ENCODE assay signal across 18 cellular contexts in the genomic region with DNA sequence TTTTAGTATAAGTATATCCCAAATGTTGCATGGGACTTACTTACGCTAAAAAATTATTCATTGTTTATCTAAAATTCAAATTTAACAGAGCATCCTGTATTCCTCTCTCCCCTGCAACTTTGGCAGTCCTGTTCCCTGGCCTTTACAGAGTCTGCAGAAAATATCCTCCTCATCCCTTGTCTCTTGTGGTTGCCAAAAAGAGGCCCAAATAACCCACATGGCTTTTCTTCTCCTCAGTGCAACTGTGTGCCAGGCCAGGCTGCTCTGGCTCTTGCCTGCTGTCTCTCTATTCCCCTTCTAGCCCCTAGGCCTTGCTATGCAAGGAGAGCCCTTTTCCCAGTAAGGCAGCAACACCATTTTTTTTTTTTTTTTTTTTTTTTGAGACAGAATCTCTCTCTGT.
"Had no signal": no experiment of that assay in that cellular context is flagged by ENCODE, and none has a peak within 500 bp of the region (broad histone marks: within the 10 kb centered on the region; RNA-seq: fewer than 3 reads in every experiment).

No MANE protein-coding gene starts in this region.

- H3K4me3 ChIP-seq: ascending aorta, breast epithelium, left ventricle myocardium inferior, mucosa of descending colon, pancreas, sigmoid colon, spleen, thoracic aorta had no signal

- H3K27ac ChIP-seq: ascending aorta, breast epithelium, left ventricle myocardium inferior, pancreas, sigmoid colon, spleen, thoracic aorta, WERI-Rb-1 had no signal

- H3K4me1 ChIP-seq: ascending aorta, breast epithelium, pancreas had no signal

- H3K9me3 ChIP-seq: breast epithelium, mucosa of descending colon, pancreas, sigmoid colon, thoracic aorta had no signal

- H3K27me3 ChIP-seq: ascending aorta, breast epithelium, pancreas, sigmoid colon, spleen had no signal

- H3K36me3 ChIP-seq: spleen, WERI-Rb-1 had no signal

- ATAC-seq: activated CD4-positive, alpha-beta T cell treated with anti-CD3 and anti-CD28 coated beads for 36 hours; activated CD8-positive, alpha-beta memory T cell treated with anti-CD3 and anti-CD28 coated beads, Interleukin-2, amount 10 ng/mL, durations not matched to agents 7 days and 5 days; mucosa of descending colon; naive thymus-derived CD4-positive, alpha-beta T cell; stimulated activated naive CD8-positive, alpha-beta T cell treated with anti-CD3 and anti-CD28 coated beads, Interleukin-15, amount 100 ng/mL, for 72 hours had no signal

- DNase-seq: activated CD4-positive, alpha-beta memory T cell treated with anti-CD3 and anti-CD28 coated beads for 36 hours; activated CD4-positive, alpha-beta T cell treated with anti-CD3 and anti-CD28 coated beads for 36 hours; activated CD8-positive, alpha-beta memory T cell treated with anti-CD3 and anti-CD28 coated beads, Interleukin-2, amount 10 ng/mL, durations not matched to agents 7 days and 5 days; activated naive CD4-positive, alpha-beta T cell treated with anti-CD3 and anti-CD28 coated beads, Interleukin-2, amount 10 ng/mL, durations not matched to agents 7 days and 5 days; activated T-cell treated with anti-CD3 and anti-CD28 coated beads, Interleukin-2, amount 50 U/mL, for 1 hour; hypothalamus; left ventricle myocardium inferior; mucosa of descending colon; naive thymus-derived CD4-positive, alpha-beta T cell; pancreas; sigmoid colon; spleen; stimulated activated naive CD8-positive, alpha-beta T cell treated with anti-CD3 and anti-CD28 coated beads, Interleukin-15, amount 100 ng/mL, for 72 hours; T1000; WERI-Rb-1 had no signal
